In the genomic region with DNA sequence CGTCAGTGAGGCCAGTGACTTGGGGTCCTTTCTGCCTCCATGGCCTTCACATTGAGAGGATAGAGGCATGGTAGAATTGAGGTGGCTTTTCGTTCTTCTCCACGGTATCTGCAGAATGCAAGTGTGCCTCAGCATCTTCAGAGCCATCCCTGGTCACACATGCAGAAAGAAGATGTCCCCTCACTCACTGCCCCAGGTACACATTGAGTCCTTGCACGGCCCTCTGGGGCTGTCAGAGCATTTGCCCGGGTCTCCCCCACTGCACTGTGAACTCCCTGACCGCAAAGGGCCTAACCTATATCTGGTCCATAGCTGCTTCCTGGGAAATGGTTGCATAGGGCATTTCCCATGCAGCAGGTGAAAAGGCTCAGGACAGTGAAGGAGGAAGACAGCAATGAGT, we compare ENCODE assay signal across 30 cellular contexts.
"Had no signal": no experiment of that assay in that cellular context is flagged by ENCODE, and none has a peak within 500 bp of the region (broad histone marks: within the 10 kb centered on the region; RNA-seq: fewer than 3 reads in every experiment).

No MANE protein-coding gene starts in this region.

- H3K9me3 Mint-ChIP-seq: activated CD4-positive, alpha-beta T cell treated with anti-CD3 and anti-CD28 coated beads, Interleukin-2, amount 10 ng/mL, durations not matched to agents 24 days and 14 days; activated CD8-positive, alpha-beta T cell treated with anti-CD3 and anti-CD28 coated beads for 36 hours; activated T-cell treated with anti-CD3 and anti-CD28 coated beads, Interleukin-2, amount 50 U/mL, for 72 hours; activated T-helper 17 cell treated with anti-CD3 and anti-CD28 coated beads, Interleukin-2, amount 50 U/mL, for 72 hours had no signal

- H3K4me1 ChIP-seq: ascending aorta, breast epithelium had no signal

- H3K4me3 Mint-ChIP-seq: activated CD4-positive, alpha-beta T cell treated with anti-CD3 and anti-CD28 coated beads, Interleukin-2, amount 10 ng/mL, durations not matched to agents 24 days and 14 days; activated CD8-positive, alpha-beta T cell treated with anti-CD3 and anti-CD28 coated beads for 36 hours; activated naive CD8-positive, alpha-beta T cell; activated T-cell treated with anti-CD3 and anti-CD28 coated beads, Interleukin-2, amount 50 U/mL, for 72 hours; activated T-helper 17 cell treated with anti-CD3 and anti-CD28 coated beads, Interleukin-2, amount 50 U/mL, for 72 hours had no signal

- H3K9me3 ChIP-seq: ascending aorta, breast epithelium, MG63, Peyer's patch had no signal

- DNase-seq: activated CD4-positive, alpha-beta T cell treated with anti-CD3 and anti-CD28 coated beads, Interleukin-2, amount 10 ng/mL, durations not matched to agents 24 days and 14 days; activated CD4-positive, alpha-beta T cell treated with anti-CD3 and anti-CD28 coated beads, Interleukin-2, amount 50 U/mL, for 4 hours; activated CD8-positive, alpha-beta T cell treated with anti-CD3 and anti-CD28 coated beads for 36 hours; activated gamma-delta T cell; activated naive CD4-positive, alpha-beta T cell treated with Interleukin-2 at 50 U/mL for 16 hours; activated T-cell treated with anti-CD3 and anti-CD28 coated beads, Interleukin-2, amount 50 U/mL, for 1 hour; activated T-cell treated with anti-CD3 and anti-CD28 coated beads, Interleukin-2, amount 50 U/mL, for 72 hours; amygdala; Kasumi-1; KG1; MG63; NCI-H1048; NCI-H1436 treated with DMSO at 0.1 percent for 48 hours; NCI-H1694 treated with DMSO at 0.1 percent for 48 hours; NCI-H2029; NCI-H510A; NCI-H526; NCI-H748 treated with DMSO at 0.1 percent for 48 hours; NK-92 treated with Interleukin-12 subunit alpha and Interleukin-12 subunit beta, amount 100 ng/mL, for 24 hours; PC-3; Peyer's patch; RPMI8226; SIG-M5; T-helper 1 cell; T1000 had no signal

- H3K27me3 Mint-ChIP-seq: activated CD4-positive, alpha-beta T cell treated with anti-CD3 and anti-CD28 coated beads, Interleukin-2, amount 10 ng/mL, durations not matched to agents 24 days and 14 days; activated CD8-positive, alpha-beta T cell treated with anti-CD3 and anti-CD28 coated beads for 36 hours; activated naive CD8-positive, alpha-beta T cell; activated T-helper 17 cell treated with anti-CD3 and anti-CD28 coated beads, Interleukin-2, amount 50 U/mL, for 72 hours had no signal

- H3K27ac ChIP-seq: ascending aorta, breast epithelium, Peyer's patch had no signal

- H3K27me3 ChIP-seq: ascending aorta, breast epithelium, Peyer's patch had no signal

- H3K36me3 ChIP-seq: ascending aorta, breast epithelium, MG63, Peyer's patch had no signal

- H3K4me3 ChIP-seq: ascending aorta, breast epithelium, MG63, Peyer's patch had no signal

- ATAC-seq: activated CD8-positive, alpha-beta T cell treated with anti-CD3 and anti-CD28 coated beads for 36 hours; activated T-cell treated with anti-CD3 and anti-CD28 coated beads, Interleukin-2, amount 50 U/mL, for 72 hours; activated T-helper 17 cell treated with anti-CD3 and anti-CD28 coated beads, Interleukin-2, amount 50 U/mL, for 72 hours; PC-3; SK-N-SH treated with all-trans-retinoic acid at 6 μM for 48 hours had no signal

- H3K27ac Mint-ChIP-seq: activated CD4-positive, alpha-beta T cell treated with anti-CD3 and anti-CD28 coated beads, Interleukin-2, amount 10 ng/mL, durations not matched to agents 24 days and 14 days; activated CD8-positive, alpha-beta T cell treated with anti-CD3 and anti-CD28 coated beads for 36 hours; activated naive CD8-positive, alpha-beta T cell; activated T-cell treated with anti-CD3 and anti-CD28 coated beads, Interleukin-2, amount 50 U/mL, for 72 hours had no signal
